Comparison of ENCODE assay signal across 8 cellular contexts in the genomic region with DNA sequence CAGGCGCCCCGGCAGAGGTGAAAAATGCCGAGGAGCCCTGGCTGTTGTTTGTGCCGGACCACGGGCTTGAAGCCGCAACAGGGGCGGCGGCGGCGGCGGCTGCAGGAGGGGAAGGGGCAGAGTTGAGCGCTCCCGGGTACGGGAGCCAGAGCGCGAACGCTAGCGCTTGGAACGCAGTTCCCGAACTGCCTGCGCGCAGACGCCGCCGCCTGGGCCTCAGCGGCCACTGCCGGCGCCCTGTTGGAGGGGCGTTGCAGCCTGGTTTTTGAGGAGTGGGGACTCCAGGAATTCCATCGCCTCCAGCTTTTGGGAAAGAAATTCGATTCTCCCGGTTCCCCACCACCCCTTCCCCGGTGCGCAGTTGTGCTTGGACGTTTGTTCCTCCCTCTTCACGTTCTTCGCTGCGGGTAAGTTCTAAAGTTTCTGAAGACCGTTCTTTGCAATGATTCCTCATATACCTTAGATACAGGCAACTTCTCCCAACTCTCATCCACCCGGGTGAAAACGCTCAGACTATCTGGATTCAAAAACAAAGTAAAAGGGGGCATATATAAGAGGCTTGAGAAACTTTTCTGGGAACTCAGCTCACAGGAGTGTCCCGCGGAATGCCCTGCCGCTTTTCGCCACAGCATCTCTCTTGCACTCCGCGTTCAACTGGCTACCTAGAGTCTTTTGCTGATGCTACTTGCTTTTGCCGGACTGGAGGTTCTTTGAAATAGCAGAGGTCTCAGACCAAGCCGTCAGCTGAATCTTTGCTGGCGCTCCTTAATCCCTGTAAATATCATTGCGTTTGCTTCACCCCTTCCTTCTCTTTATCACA. TPM values are rescaled to one million over a fixed set of nuclear protein-coding genes. Genes with fewer than 3 reads are reported as not detected.
DNase-seq lines count a peak whose midpoint lies in the region.

No MANE protein-coding gene starts in this region.

- peak overlapping the region; percentile 98 for H2AFZ ChIP-seq in neuron (ENCODE audit: low read depth, low read length)

- no peaks in the 10 kb centered on the region for H3K9me3 Mint-ChIP-seq in activated CD4-positive, alpha-beta T cell treated with anti-CD3 and anti-CD28 coated beads, Interleukin-2, amount 10 ng/mL, durations not matched to agents 7 days and 5 days
- H3K9me3 Mint-ChIP-seq in activated naive CD4-positive, alpha-beta T cell treated with anti-CD3 and anti-CD28 coated beads, Interleukin-2, amount 50 U/mL, for 24 hours: no peaks in the 10 kb centered on the region

- CTCF ChIA-PET in activated CD4-positive, alpha-beta T cell treated with anti-CD3 and anti-CD28 coated beads, Interleukin-2, amount 10 ng/mL, durations not matched to agents 7 days and 5 days (lab: Charles Lee): no interaction called here

- H3K4me1 ChIP-seq in neuron (ENCODE audit: insufficient read depth, low read length): peaks cover 29% of the 10 kb centered on the region

- H3K4me1 Mint-ChIP-seq in activated CD4-positive, alpha-beta T cell treated with anti-CD3 and anti-CD28 coated beads, Interleukin-2, amount 10 ng/mL, durations not matched to agents 7 days and 5 days: peaks cover 19% of the 10 kb centered on the region
- H3K4me1 Mint-ChIP-seq in activated naive CD4-positive, alpha-beta T cell treated with anti-CD3 and anti-CD28 coated beads, Interleukin-2, amount 50 U/mL, for 24 hours: peaks cover 25% of the 10 kb centered on the region

- DNase-seq in activated CD4-positive, alpha-beta T cell treated with anti-CD3 and anti-CD28 coated beads, Interleukin-2, amount 10 ng/mL, durations not matched to agents 7 days and 5 days: no peak
- no peak for DNase-seq in activated CD4-positive, alpha-beta T cell treated with anti-CD3 and anti-CD28 coated beads, Interleukin-2, amount 50 U/mL, for 4 hours
- peak; percentile 61 for DNase-seq in MG63
- peak; percentile 16 to 86 (median 70) for DNase-seq in head of caudate nucleus
- no peak for DNase-seq in G401 (ENCODE audit: low spot score)
- no peak for DNase-seq in stimulated activated CD4-positive, alpha-beta T cell treated with anti-CD3 and anti-CD28 coated beads, Interleukin-4, amount 100 ng/mL, for 24 hours

- in situ Hi-C loops in G401 (cut with HindIII; ENCODE audit: low sequenced_read_pairs): no loop called here

- intact Hi-C loops in head of caudate nucleus (cut with DNase I): loop anchor here (5.0 kb wide), 2 partner anchors 37 to 117 kb away; no protein-coding TSS in a partner anchor

- peaks cover 56% of the 10 kb centered on the region for H3K27me3 Mint-ChIP-seq in activated CD4-positive, alpha-beta T cell treated with anti-CD3 and anti-CD28 coated beads, Interleukin-2, amount 10 ng/mL, durations not matched to agents 7 days and 5 days
- peaks cover 49% of the 10 kb centered on the region for H3K27me3 Mint-ChIP-seq in activated naive CD4-positive, alpha-beta T cell treated with anti-CD3 and anti-CD28 coated beads, Interleukin-2, amount 50 U/mL, for 24 hours

- H3K27me3 ChIP-seq in MG63: no peaks in the 10 kb centered on the region; the same call in 1 of the 2 replicates
- H3K27me3 ChIP-seq in neuron (ENCODE audit: insufficient read depth, low read length): no peaks in the 10 kb centered on the region

- POLR2A ChIA-PET in activated CD4-positive, alpha-beta T cell treated with anti-CD3 and anti-CD28 coated beads, Interleukin-2, amount 10 ng/mL, durations not matched to agents 7 days and 5 days (lab: Charles Lee): no interaction called here

- H3K27ac Mint-ChIP-seq in activated CD4-positive, alpha-beta T cell treated with anti-CD3 and anti-CD28 coated beads, Interleukin-2, amount 10 ng/mL, durations not matched to agents 7 days and 5 days: no peak overlapping the region
- no peak overlapping the region for H3K27ac Mint-ChIP-seq in activated naive CD4-positive, alpha-beta T cell treated with anti-CD3 and anti-CD28 coated beads, Interleukin-2, amount 50 U/mL, for 24 hours

- H3K36me3 ChIP-seq in MG63 (peaks cover 31% of the 10 kb centered on the region), neuron (ENCODE audit: insufficient read depth, low read length) (peaks cover 25% of the 10 kb centered on the region)

- no peaks in the 10 kb centered on the region for H3K9me3 ChIP-seq in MG63
- H3K9me3 ChIP-seq in neuron (ENCODE audit: low read length): peaks cover 15% of the 10 kb centered on the region

- peak overlapping the region; percentile 75 for H3K4me3 Mint-ChIP-seq in activated CD4-positive, alpha-beta T cell treated with anti-CD3 and anti-CD28 coated beads, Interleukin-2, amount 10 ng/mL, durations not matched to agents 7 days and 5 days
- H3K4me3 Mint-ChIP-seq in activated naive CD4-positive, alpha-beta T cell treated with anti-CD3 and anti-CD28 coated beads, Interleukin-2, amount 50 U/mL, for 24 hours: peak overlapping the region; percentile 85

- peaks cover 3% of the 10 kb centered on the region for H3K36me3 Mint-ChIP-seq in activated CD4-positive, alpha-beta T cell treated with anti-CD3 and anti-CD28 coated beads, Interleukin-2, amount 10 ng/mL, durations not matched to agents 7 days and 5 days (ENCODE audit: low read depth)
- H3K36me3 Mint-ChIP-seq in activated naive CD4-positive, alpha-beta T cell treated with anti-CD3 and anti-CD28 coated beads, Interleukin-2, amount 50 U/mL, for 24 hours: no peaks in the 10 kb centered on the region

- H3K4me3 ChIP-seq in MG63 (peak overlapping the region; percentile 88), neuron (ENCODE audit: low read length) (peak overlapping the region; percentile 80)

RNA-seq across cellular contexts. Expression of a gene that starts 1.0 kb away (rescaled TPM):
- not detected for total RNA-seq in activated CD4-positive, alpha-beta T cell treated with anti-CD3 and anti-CD28 coated beads, Interleukin-2, amount 10 ng/mL, durations not matched to agents 7 days and 5 days
- 4.1 and 5.6 TPM in 2 replicates for total RNA-seq in MG63 (2014; rRNA removed; shearing (Covaris generic); ENCODE audit: low replicate concordance)
- total RNA-seq in G401 (2014; rRNA removed; shearing (Covaris generic)): not detected in 2 replicates

Comparison
In these comparisons a context has a peak if more than half of its experiments do, and no peak if none do; other contexts are left out.
1. DNase-seq: peak in MG63 (single experiment) and head of caudate nucleus (42 of 42); none in activated CD4-positive, alpha-beta T cell treated with anti-CD3 and anti-CD28 coated beads, Interleukin-2, amount 10 ng/mL, durations not matched to agents 7 days and 5 days (single experiment), activated CD4-positive, alpha-beta T cell treated with anti-CD3 and anti-CD28 coated beads, Interleukin-2, amount 50 U/mL, for 4 hours (0 of 2), G401 (single experiment) and stimulated activated CD4-positive, alpha-beta T cell treated with anti-CD3 and anti-CD28 coated beads, Interleukin-4, amount 100 ng/mL, for 24 hours (single experiment).